In the genomic region with DNA sequence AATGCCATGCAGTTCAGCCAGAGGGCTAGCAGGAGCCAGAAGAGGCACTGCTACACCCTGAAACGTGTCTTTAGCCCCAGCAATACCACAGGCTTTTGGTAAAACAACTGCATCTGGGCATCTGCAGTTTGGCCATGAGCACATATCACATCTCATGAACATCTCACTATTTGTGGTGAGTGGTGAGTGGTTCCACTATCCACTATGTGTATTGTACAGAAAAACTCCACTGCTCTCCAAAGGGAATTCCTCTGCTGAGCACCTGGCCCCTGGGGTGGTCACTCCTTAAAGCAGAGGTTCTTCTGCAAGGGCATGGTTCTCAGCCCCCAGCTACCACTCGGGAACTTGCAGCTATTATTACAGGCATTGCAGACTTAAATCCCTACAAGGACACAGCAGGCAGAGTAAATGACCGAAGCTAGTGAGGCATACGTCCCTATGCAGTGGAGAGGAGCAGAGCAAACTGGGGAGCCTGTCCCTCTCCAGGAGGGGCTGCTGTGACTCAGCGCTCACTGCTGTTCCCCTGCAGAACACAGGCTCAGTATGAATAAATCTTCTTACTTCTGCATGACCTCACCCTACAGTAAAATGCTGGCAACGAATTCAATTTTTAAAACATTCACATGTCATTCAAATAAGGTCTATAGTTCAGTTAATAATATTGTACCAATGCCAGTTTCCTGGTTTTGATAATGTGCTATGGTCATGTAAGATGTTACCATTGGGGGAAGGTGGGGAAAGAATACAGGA, we compare ENCODE assay signal across 25 cellular contexts.
"Had no signal": no experiment of that assay in that cellular context is flagged by ENCODE, and none has a peak within 500 bp of the region (broad histone marks: within the 10 kb centered on the region; RNA-seq: fewer than 3 reads in every experiment).

No MANE protein-coding gene starts in this region.

- H3K4me3 ChIP-seq: ascending aorta, coronary artery, left lung, lung, suprapubic skin, tibial nerve had no signal

- H3K27me3 ChIP-seq: ascending aorta, foreskin keratinocyte, left lung, suprapubic skin, tibial nerve had no signal

- H3K27ac Mint-ChIP-seq: activated CD4-positive, alpha-beta T cell treated with anti-CD3 and anti-CD28 coated beads, Interleukin-2, amount 10 ng/mL, durations not matched to agents 7 days and 5 days; activated CD8-positive, alpha-beta T cell treated with anti-CD3 and anti-CD28 coated beads, Interleukin-2, amount 10 ng/mL, durations not matched to agents 7 days and 5 days; activated T-helper 1 cell treated with anti-CD3 and anti-CD28 coated beads, Interleukin-12 subunit alpha, Interleukin-12 subunit beta, Interleukin-2, Interleukin-4 antibody, amounts not matched to agents 30 ng/mL and 10 ng/mL and 1 ng/mL, durations not matched to agents 14 hours and 24 hours and 36 hours; natural killer cell treated with Interleukin-12 subunit alpha and Interleukin-12 subunit beta and Interleukin-15 and Interleukin-18, amount 100 ng/mL, for 72 hours; stimulated activated effector memory CD8-positive, alpha-beta T cell treated with anti-CD3 and anti-CD28 coated beads, Interleukin-12 subunit alpha, Interleukin-12 subunit beta, amount 100 ng/mL, for 72 hours; stimulated activated naive CD8-positive, alpha-beta T cell treated with anti-CD3 and anti-CD28 coated beads, Interleukin-15, amount 100 ng/mL, for 72 hours; T-cell; T-helper 2 cell treated with Interferon-gamma antibody and Interleukin-4, amounts not matched to agents 5 μg/mL and 100 μg/mL, for 36 hours had no signal

- H3K27me3 Mint-ChIP-seq: activated CD4-positive, alpha-beta T cell treated with anti-CD3 and anti-CD28 coated beads, Interleukin-2, amount 10 ng/mL, durations not matched to agents 7 days and 5 days; T-cell had no signal

- H3K36me3 Mint-ChIP-seq: natural killer cell treated with Interleukin-12 subunit alpha and Interleukin-12 subunit beta and Interleukin-15 and Interleukin-18, amount 100 ng/mL, for 72 hours; stimulated activated effector memory CD8-positive, alpha-beta T cell treated with anti-CD3 and anti-CD28 coated beads, Interleukin-12 subunit alpha, Interleukin-12 subunit beta, amount 100 ng/mL, for 72 hours; T-cell had no signal

- H3K9me3 Mint-ChIP-seq: activated CD4-positive, alpha-beta T cell treated with anti-CD3 and anti-CD28 coated beads, Interleukin-2, amount 10 ng/mL, durations not matched to agents 7 days and 5 days; natural killer cell treated with Interleukin-12 subunit alpha and Interleukin-12 subunit beta and Interleukin-15 and Interleukin-18, amount 100 ng/mL, for 72 hours; T-helper 2 cell treated with Interferon-gamma antibody and Interleukin-4, amounts not matched to agents 5 μg/mL and 100 μg/mL, for 36 hours had no signal

- H3K9me3 ChIP-seq: ascending aorta, left lung, suprapubic skin, tibial nerve had no signal

- ATAC-seq: activated CD8-positive, alpha-beta T cell treated with anti-CD3 and anti-CD28 coated beads, Interleukin-2, amount 10 ng/mL, durations not matched to agents 7 days and 5 days; foreskin keratinocyte; left lung; natural killer cell treated with Interleukin-12 subunit alpha and Interleukin-12 subunit beta and Interleukin-15 and Interleukin-18, amount 100 ng/mL, for 72 hours; right cardiac atrium; stimulated activated effector memory CD8-positive, alpha-beta T cell treated with anti-CD3 and anti-CD28 coated beads, Interleukin-12 subunit alpha, Interleukin-12 subunit beta, amount 100 ng/mL, for 72 hours; stimulated activated naive CD8-positive, alpha-beta T cell treated with anti-CD3 and anti-CD28 coated beads, Interleukin-15, amount 100 ng/mL, for 72 hours; T-cell had no signal

- DNase-seq: activated CD4-positive, alpha-beta T cell treated with anti-CD3 and anti-CD28 coated beads, Interleukin-2, amount 10 ng/mL, durations not matched to agents 7 days and 5 days; activated CD4-positive, CD25-positive, alpha-beta regulatory T cell treated with anti-CD3 and anti-CD28 coated beads, Interleukin-2, amount 50 U/mL, for 72 hours; activated CD8-positive, alpha-beta T cell treated with anti-CD3 and anti-CD28 coated beads, Interleukin-2, amount 10 ng/mL, durations not matched to agents 7 days and 5 days; activated gamma-delta T cell; activated naive CD4-positive, alpha-beta T cell treated with anti-CD3 and anti-CD28 coated beads, Interleukin-2, amount 50 U/mL, for 16 hours; foreskin keratinocyte; kidney; left lung; nucleus accumbens; posterior cingulate gyrus; right cardiac atrium; stimulated activated CD4-positive, alpha-beta T cell treated with anti-CD3 and anti-CD28 coated beads, Interleukin-2, amount 100 ng/mL, for 24 hours; stimulated activated naive CD8-positive, alpha-beta T cell treated with anti-CD3 and anti-CD28 coated beads, Interleukin-15, amount 100 ng/mL, for 72 hours; T-cell; WERI-Rb-1 had no signal

- H3K4me3 Mint-ChIP-seq: activated CD4-positive, alpha-beta T cell treated with anti-CD3 and anti-CD28 coated beads, Interleukin-2, amount 10 ng/mL, durations not matched to agents 7 days and 5 days; activated CD8-positive, alpha-beta T cell treated with anti-CD3 and anti-CD28 coated beads, Interleukin-2, amount 10 ng/mL, durations not matched to agents 7 days and 5 days; activated T-helper 1 cell treated with anti-CD3 and anti-CD28 coated beads, Interleukin-12 subunit alpha, Interleukin-12 subunit beta, Interleukin-2, Interleukin-4 antibody, amounts not matched to agents 30 ng/mL and 10 ng/mL and 1 ng/mL, durations not matched to agents 14 hours and 24 hours and 36 hours; mesothelial cell of epicardium; natural killer cell treated with Interleukin-12 subunit alpha and Interleukin-12 subunit beta and Interleukin-15 and Interleukin-18, amount 100 ng/mL, for 72 hours; stimulated activated effector memory CD8-positive, alpha-beta T cell treated with anti-CD3 and anti-CD28 coated beads, Interleukin-12 subunit alpha, Interleukin-12 subunit beta, amount 100 ng/mL, for 72 hours; stimulated activated naive CD8-positive, alpha-beta T cell treated with anti-CD3 and anti-CD28 coated beads, Interleukin-15, amount 100 ng/mL, for 72 hours; T-cell; T-helper 2 cell treated with Interferon-gamma antibody and Interleukin-4, amounts not matched to agents 5 μg/mL and 100 μg/mL, for 36 hours had no signal

- H3K4me1 Mint-ChIP-seq: activated CD4-positive, alpha-beta T cell treated with anti-CD3 and anti-CD28 coated beads, Interleukin-2, amount 10 ng/mL, durations not matched to agents 7 days and 5 days; stimulated activated effector memory CD8-positive, alpha-beta T cell treated with anti-CD3 and anti-CD28 coated beads, Interleukin-12 subunit alpha, Interleukin-12 subunit beta, amount 100 ng/mL, for 72 hours; stimulated activated naive CD8-positive, alpha-beta T cell treated with anti-CD3 and anti-CD28 coated beads, Interleukin-15, amount 100 ng/mL, for 72 hours; T-cell had no signal

- H3K4me1 ChIP-seq: ascending aorta, foreskin keratinocyte, left lung, suprapubic skin, tibial nerve had no signal

- H3K36me3 ChIP-seq: ascending aorta, left lung, suprapubic skin, tibial nerve, WERI-Rb-1 had no signal

- H3K27ac ChIP-seq: ascending aorta, coronary artery, foreskin keratinocyte, left lung, suprapubic skin, tibial nerve, WERI-Rb-1 had no signal
